11 cellular contexts compared by ENCODE assay signal in genomic region chr7:145106001-145106400, GRCh38.
DNase-seq lines count a peak whose midpoint lies in the region; ATAC-seq lines count a peak whose summit lies in the region.
"Had no signal": no experiment of that assay in that cellular context is flagged by ENCODE, and none has a peak within 500 bp of the region (broad histone marks: within the 10 kb centered on the region; RNA-seq: fewer than 3 reads in every experiment).

No MANE protein-coding gene starts in this region.

- H3K27me3 ChIP-seq in endocrine pancreas (ENCODE audit: control insufficient read depth, insufficient read depth, low read length), result no peaks in the 10 kb centered on the region
- H3K27me3 ChIP-seq: cardiac muscle cell had no signal

- no peaks in the 10 kb centered on the region for H3K9me3 ChIP-seq in endocrine pancreas (ENCODE audit: control insufficient read depth, low read length)

- intact Hi-C loops in sciatic nerve (cut with DNase I), result no loop called here

- peak overlapping the region; percentile 4 for H3K9ac ChIP-seq in endocrine pancreas (ENCODE audit: control insufficient read depth, insufficient read depth, low read length)

- peak overlapping the region; percentile 34 for H3K4me3 ChIP-seq in endocrine pancreas (ENCODE audit: control insufficient read depth, insufficient read depth, low read length)
- H3K4me3 ChIP-seq: cardiac muscle cell had no signal

- H3K4me1 ChIP-seq in endocrine pancreas (ENCODE audit: control insufficient read depth, insufficient read depth, low read length), result no peaks in the 10 kb centered on the region

- peak; percentile 51 for DNase-seq in HT1080 (ENCODE audit: low read depth)
- DNase-seq in NCI-H2107 treated with DMSO at 0.1 percent for 48 hours (lab: John Stamatoyannopoulos, UW; ENCODE audit: unreplicated experiment), result peak; percentile 91
- peak; percentile 63 for DNase-seq in sciatic nerve (ENCODE audit: low spot score)
- no peak for DNase-seq in amygdala (lab: John Stamatoyannopoulos, UW)
- no peak for DNase-seq in stimulated activated CD4-positive, alpha-beta T cell treated with anti-CD3 and anti-CD28 coated beads, Interleukin-4, amount 100 ng/mL, for 24 hours
- DNase-seq in cerebellar cortex (ENCODE audit: low spot score), result no peak
- DNase-seq: activated gamma-delta T cell treated with Interleukin-2 at 50 U/mL for 16 hours, Kasumi-1 had no signal

- no peaks in the 10 kb centered on the region for H3K36me3 ChIP-seq in endocrine pancreas (ENCODE audit: control insufficient read depth, insufficient read depth, low read length)
- H3K36me3 ChIP-seq: cardiac muscle cell had no signal

- ATAC-seq in sciatic nerve (peak; percentile 96), HG03460 (IDR thresholded peaks at IDR 0.05; ENCODE audit: unreplicated experiment) (no peak)

Comparison
In these comparisons a context has a peak if more than half of its experiments do, and no peak if none do; other contexts are left out.
1. DNase-seq: peak in HT1080 (single experiment), NCI-H2107 treated with DMSO at 0.1 percent for 48 hours (single experiment) and sciatic nerve (single experiment); none in amygdala (0 of 56), stimulated activated CD4-positive, alpha-beta T cell treated with anti-CD3 and anti-CD28 coated beads, Interleukin-4, amount 100 ng/mL, for 24 hours (single experiment) and cerebellar cortex (single experiment).